In the genomic region with DNA sequence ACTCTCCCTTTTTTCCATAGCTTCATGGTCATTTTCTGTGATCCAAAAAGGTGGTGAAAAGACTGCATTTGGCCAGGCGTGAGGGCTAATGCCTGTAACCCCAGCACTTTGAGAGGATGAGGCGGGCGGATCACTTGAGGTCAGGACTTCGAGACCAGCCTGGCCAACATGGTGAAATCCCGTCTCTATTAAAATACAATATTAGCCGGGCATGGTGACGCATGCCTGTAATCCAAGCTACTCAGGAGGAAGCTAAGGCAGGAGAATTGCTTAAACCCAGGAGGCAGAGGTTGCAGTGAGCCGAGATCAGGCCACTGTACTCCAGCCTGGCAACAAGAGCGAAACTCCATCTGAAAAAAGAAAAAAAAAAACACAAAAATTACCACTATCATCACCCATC, we compare ENCODE assay signal across 6 cellular contexts. TPM values are rescaled to one million over a fixed set of nuclear protein-coding genes. Genes with fewer than 3 reads are reported as not detected.
DNase-seq lines count a peak whose midpoint lies in the region; ATAC-seq and TF ChIP-seq lines count a peak whose summit lies in the region.
"Not testable (repeated sequence)": the region's sequence is repeated elsewhere in the genome, so short reads cannot be mapped to it uniquely, and the experiment has no call there.
"Had no signal": no experiment of that assay in that cellular context is flagged by ENCODE, and none has a peak within 500 bp of the region (broad histone marks: within the 10 kb centered on the region; RNA-seq: fewer than 3 reads in every experiment).

No MANE protein-coding gene starts in this region.

- H3K27me3 ChIP-seq in Caco-2 (replicated peaks; ENCODE audit: control insufficient read depth, insufficient read depth, low read length); trophoblast cell (ENCODE audit: insufficient read depth, low read length): not testable (repeated sequence)

- not testable (repeated sequence) for H2BK120ac ChIP-seq in trophoblast cell (ENCODE audit: insufficient read depth, low read length, poor library complexity)

- H2BK5ac ChIP-seq in trophoblast cell (ENCODE audit: low read depth, low read length, poor library complexity): not testable (repeated sequence)

- H2AFZ ChIP-seq in trophoblast cell (ENCODE audit: insufficient read depth, low read length, poor library complexity): not testable (repeated sequence)

- H3K18ac ChIP-seq in trophoblast cell (ENCODE audit: low read length): not testable (repeated sequence)

- not testable (repeated sequence) for TF ChIP-seq CTCF in Caco-2 (IDR thresholded peaks at IDR 0.05; ENCODE audit: insufficient read depth in 1 of 2, low read depth in 1 of 2, low read length in 1 of 2, severe bottlenecking in 1 of 2, unreplicated experiment in 1 of 2); WTC11 (IDR thresholded peaks at IDR 0.05); nephron progenitor cell (IDR thresholded peaks at IDR 0.05)

- H3K79me1 ChIP-seq in trophoblast cell (ENCODE audit: low read length): not testable (repeated sequence)

- not testable (repeated sequence) for H3K27me3 Mint-ChIP-seq in Caco-2 (ENCODE audit: insufficient read depth, unreplicated experiment); WTC11 (ENCODE audit: low read depth); nephron progenitor cell (ENCODE audit: low read depth, poor library complexity)

- POLR2A ChIA-PET in Caco-2 (lab: Charles Lee) (interaction anchor here (0.9 to 13.7 kb wide), 2 partner anchors 30 to 35 kb away, joined by 4 to 749 read pairs; partner anchors contain the start of gene SLC2A3), WTC11 (lab: Charles Lee) (interaction anchor here (0.6 kb wide), 1 partner anchor 10 kb away, joined by 3 read pairs; no protein-coding TSS in a partner anchor)

- not testable (repeated sequence) for H3K27ac ChIP-seq in trophoblast cell (ENCODE audit: low read depth, low read length)

- not testable (repeated sequence) for H4K91ac ChIP-seq in trophoblast cell (ENCODE audit: low read depth, low read length)

- not testable (repeated sequence) for H3K79me2 ChIP-seq in trophoblast cell (ENCODE audit: control insufficient read depth, insufficient read depth, low read length, poor library complexity)

- not testable (repeated sequence) for H4K12ac ChIP-seq in trophoblast cell (ENCODE audit: low read depth, low read length)

- intact Hi-C loops in Caco-2 (cut with micrococcal nuclease; ENCODE audit: unreplicated experiment): not testable (repeated sequence)

- BruUV-seq in Caco-2 (replicated peaks; lab: Mats Ljungman, UMichigan): not testable (repeated sequence)

- not testable (repeated sequence) for H3K4me3 Mint-ChIP-seq in Caco-2 (ENCODE audit: unreplicated experiment); WTC11; nephron progenitor cell

- not testable (repeated sequence) for H3K9me3 ChIP-seq in Caco-2; trophoblast cell (ENCODE audit: insufficient read depth, low read depth, low read length)

- H3K36me3 Mint-ChIP-seq in Caco-2 (ENCODE audit: insufficient read depth, unreplicated experiment): peaks cover 86% of the 10 kb centered on the region
- H3K36me3 Mint-ChIP-seq in WTC11: peaks cover 25% of the 10 kb centered on the region
- H3K36me3 Mint-ChIP-seq in nephron progenitor cell (ENCODE audit: low read depth): peaks cover 15% of the 10 kb centered on the region

- peak overlapping the region; percentile 28 for H2BK12ac ChIP-seq in trophoblast cell (ENCODE audit: low read length)

- not testable (repeated sequence) for ATAC-seq in WTC11

- H3K4me2 ChIP-seq in trophoblast cell (ENCODE audit: low read length): not testable (repeated sequence)

- not testable (repeated sequence) for H4K8ac ChIP-seq in trophoblast cell (ENCODE audit: low read depth, low read length)

- H3K36me3 ChIP-seq in Caco-2 (ENCODE audit: control insufficient read depth, insufficient read depth, low read length); trophoblast cell (ENCODE audit: control insufficient read depth in 1 of 2, insufficient read depth in 2 of 2, low read length in 2 of 2): not testable (repeated sequence)

- H3K27ac Mint-ChIP-seq in Caco-2 (ENCODE audit: unreplicated experiment) (peak overlapping the region; percentile 63), WTC11 (peak overlapping the region; percentile 70), nephron progenitor cell (peak overlapping the region; percentile 75)

- CTCF ChIA-PET in Caco-2 (lab: Charles Lee) (interaction anchor here (0.6 to 1.2 kb wide), 3 partner anchors 28 to 276 kb away, joined by 3 to 9 read pairs (median 3); partner anchors contain the start of gene SLC2A3), WTC11 (lab: Charles Lee) (interaction anchor here (1.6 kb wide), 1 partner anchor 31 kb away, joined by 5 read pairs; no protein-coding TSS in a partner anchor)

- H3K4me1 Mint-ChIP-seq in Caco-2 (ENCODE audit: low read depth, unreplicated experiment) (peaks cover 34% of the 10 kb centered on the region), WTC11 (peaks cover 48% of the 10 kb centered on the region), nephron progenitor cell (peaks cover 31% of the 10 kb centered on the region)

- H3K9me3 Mint-ChIP-seq in Caco-2 (ENCODE audit: unreplicated experiment); WTC11; nephron progenitor cell: not testable (repeated sequence)

- peaks cover 58% of the 10 kb centered on the region for H3K4me1 ChIP-seq in Caco-2
- H3K4me1 ChIP-seq in trophoblast cell (ENCODE audit: control insufficient read depth in 1 of 2, insufficient read depth in 2 of 2, low read length in 2 of 2): not testable (repeated sequence)

- not testable (repeated sequence) for H3K9ac ChIP-seq in trophoblast cell (ENCODE audit: low read length)

- not testable (repeated sequence) for H3K23ac ChIP-seq in trophoblast cell (ENCODE audit: low read length)

- H3K4ac ChIP-seq in trophoblast cell (ENCODE audit: low read depth, low read length): not testable (repeated sequence)

- not testable (repeated sequence) for H2AK5ac ChIP-seq in trophoblast cell (ENCODE audit: low read length)

- peak in 1 of 2 experiments; percentile 19 for DNase-seq in Caco-2
- DNase-seq in WTC11 (ENCODE audit: low spot score); nephron progenitor cell: not testable (repeated sequence)
- DNase-seq in amniotic epithelial cell (ENCODE audit: low read depth): peak; percentile 41
- peak; percentile 69 to 71 for DNase-seq in trophoblast cell

- not testable (repeated sequence) for H3K4me3 ChIP-seq in Caco-2 (ENCODE audit: low read depth, low read length); trophoblast cell (ENCODE audit: low read depth, low read length)

- H3K14ac ChIP-seq in trophoblast cell (ENCODE audit: low read length): not testable (repeated sequence)

- no CpG with 5 or more reads among the region's 9 CpGs for WGBS in trophoblast cell (ENCODE audit: extremely low coverage, insufficient coverage, insufficient read length)

RNA-seq across cellular contexts. Expression of gene SLC2A3, which starts 28.7 kb away (rescaled TPM):
- 2,966 and 3,303 TPM in 2 replicates for total RNA-seq in Caco-2 (2022)
- total RNA-seq in WTC11 (2021): 717 to 819 TPM (median 816 TPM) in 3 replicates
- polyA plus RNA-seq in trophoblast cell (2013): 1,584 and 1,664 TPM in 2 replicates
- total RNA-seq: Calu3 had no signal
